16 cellular contexts compared by ENCODE assay signal in genomic region chr20:50088022-50088421, GRCh38. TPM values are rescaled to one million over a fixed set of nuclear protein-coding genes. Genes with fewer than 3 reads are reported as not detected.
A peak's percentile ranks its signal among the peaks of the same experiment; 100 is the strongest.
DNase-seq lines count a peak whose midpoint lies in the region; ATAC-seq and TF ChIP-seq lines count a peak whose summit lies in the region.
"Had no signal": no experiment of that assay in that cellular context is flagged by ENCODE, and none has a peak within 500 bp of the region (broad histone marks: within the 10 kb centered on the region; RNA-seq: fewer than 3 reads in every experiment).

No MANE protein-coding gene starts in this region.

- H3K4me1 ChIP-seq in BLaER1 treated with 17β-estradiol and CSF1 and Interleukin-3, amounts not matched to agents 10 nM and 100 nM, result peaks cover 31 to 43% (median 37%) of the 10 kb centered on the region in 10 experiments
- H3K4me1 ChIP-seq in PC-3 (ENCODE audit: insufficient read depth, low read length) (peaks cover 27% of the 10 kb centered on the region), hepatocyte (ENCODE audit: insufficient read depth) (peaks cover 9% of the 10 kb centered on the region), sigmoid colon (peaks cover 0 to 61% (median 47%) of the 10 kb centered on the region in 4 donors)

- peak overlapping the region in 6 of 11 experiments; percentile 87 to 98 (median 92); a peak in 10 of 22 replicates for H3K4me2 ChIP-seq in BLaER1 treated with 17β-estradiol and CSF1 and Interleukin-3, amounts not matched to agents 10 nM and 100 nM
- no peak overlapping the region for H3K4me2 ChIP-seq in PC-3 (ENCODE audit: low read length)
- no peak overlapping the region for H3K4me2 ChIP-seq in hepatocyte

- H2AFZ ChIP-seq in PC-3 (ENCODE audit: low read length) (no peak overlapping the region), hepatocyte (no peak overlapping the region)

- intact Hi-C loops in PC-3 (cut with micrococcal nuclease), result loop anchor here (5.0 kb wide), 1 partner anchor 111 kb away; no protein-coding TSS in a partner anchor
- intact Hi-C loops in sigmoid colon (cut with DNase I), result no loop called here

- H4K20me1 ChIP-seq in BLaER1 treated with 17β-estradiol and CSF1 and Interleukin-3, amounts not matched to agents 10 nM and 100 nM, result peaks cover 49 to 98% (median 70%) of the 10 kb centered on the region in 11 experiments; a peak in 21 of 22 replicates
- H4K20me1 ChIP-seq in PC-3 (ENCODE audit: low read length) (peaks cover 19% of the 10 kb centered on the region), hepatocyte (ENCODE audit: insufficient read depth, poor library complexity, severe bottlenecking) (peaks cover 15% of the 10 kb centered on the region)

- BruUV-seq in PC-3 (replicated peaks; lab: Mats Ljungman, UMichigan), result no TSS peak

- TF ChIP-seq EP300 in sigmoid colon (IDR thresholded peaks at IDR 0.05), result no peak

- TF ChIP-seq CTCF in PC-3 (conservative IDR thresholded peaks at IDR 0.05; ENCODE audit: low read depth, low read length), result no peak
- TF ChIP-seq CTCF in hepatocyte (IDR thresholded peaks at IDR 0.05; ENCODE audit: poor library complexity), result no peak
- TF ChIP-seq CTCF in sigmoid colon (IDR thresholded peaks at IDR 0.05), result no peak

- H3K79me2 ChIP-seq in PC-3 (ENCODE audit: low read length) (peaks cover 54% of the 10 kb centered on the region), hepatocyte (peaks cover 51% of the 10 kb centered on the region)

- no peaks in the 10 kb centered on the region for H3K27me3 ChIP-seq in BLaER1 treated with 17β-estradiol and CSF1 and Interleukin-3, amounts not matched to agents 10 nM and 100 nM
- no peaks in the 10 kb centered on the region for H3K27me3 ChIP-seq in PC-3 (ENCODE audit: low read length)
- H3K27me3 ChIP-seq in hepatocyte, result no peaks in the 10 kb centered on the region
- H3K27me3 ChIP-seq in sigmoid colon, result no peaks in the 10 kb centered on the region

- CTCF ChIA-PET in PC-3 (lab: Charles Lee), result no interaction called here

- no peak for ATAC-seq in PC-3
- no peak for ATAC-seq in GM18517 (IDR thresholded peaks at IDR 0.05; ENCODE audit: unreplicated experiment)
- ATAC-seq in GM18861 (IDR thresholded peaks at IDR 0.05; ENCODE audit: unreplicated experiment), result no peak

- H3K36me3 ChIP-seq in BLaER1 treated with 17β-estradiol and CSF1 and Interleukin-3, amounts not matched to agents 10 nM and 100 nM, result peaks cover 37 to 76% (median 66%) of the 10 kb centered on the region in 11 experiments
- H3K36me3 ChIP-seq in PC-3 (ENCODE audit: low read depth, low read length) (peaks cover 31% of the 10 kb centered on the region; the same call in 1 of the 2 replicates), hepatocyte (replicated peaks; ENCODE audit: insufficient read depth, low read depth) (no peaks in the 10 kb centered on the region), sigmoid colon (peaks cover 0 to 16% (median 1%) of the 10 kb centered on the region in 4 donors)

- H3K4me3 ChIP-seq in BLaER1 treated with 17β-estradiol and CSF1 and Interleukin-3, amounts not matched to agents 10 nM and 100 nM, result no peak overlapping the region
- H3K4me3 ChIP-seq in PC-3 (ENCODE audit: low read length) (no peak overlapping the region), hepatocyte (no peak overlapping the region), sigmoid colon (no peak overlapping the region)

- no peaks in the 10 kb centered on the region for H3F3A ChIP-seq in PC-3 (ENCODE audit: low read length, unreplicated experiment)

- peak; percentile 31 for DNase-seq in PC-3
- DNase-seq in hepatocyte (ENCODE audit: low spot score), result no peak
- no peak for DNase-seq in sigmoid colon
- DNase-seq in NCI-H146 treated with DMSO at 0.1 percent for 48 hours (lab: John Stamatoyannopoulos, UW; ENCODE audit: unreplicated experiment), result no peak
- DNase-seq: Calu3; CD4-positive, alpha-beta T cell; HCEC 1CT; KBM-7; NCI-H1417 treated with DMSO at 0.1 percent for 48 hours; NCI-H2029; NCI-H2171; NCI-H774; SHP77 had no signal

- peak overlapping the region in 2 of 11 experiments; percentile 25 to 31; a peak in 4 of 22 replicates for H3K9ac ChIP-seq in BLaER1 treated with 17β-estradiol and CSF1 and Interleukin-3, amounts not matched to agents 10 nM and 100 nM
- no peak overlapping the region for H3K9ac ChIP-seq in PC-3 (ENCODE audit: low read length)

- H3K9me3 ChIP-seq in BLaER1 treated with 17β-estradiol and CSF1 and Interleukin-3, amounts not matched to agents 10 nM and 100 nM (replicated peaks in 1 of 11), result no peaks in the 10 kb centered on the region
- H3K9me3 ChIP-seq in PC-3 (ENCODE audit: low read length) (no peaks in the 10 kb centered on the region), hepatocyte (ENCODE audit: low read depth) (no peaks in the 10 kb centered on the region), sigmoid colon (no peaks in the 10 kb centered on the region)

- POLR2A ChIA-PET in PC-3 (lab: Charles Lee; ENCODE audit: unreplicated experiment), result no interaction called here

- H3K27ac ChIP-seq in BLaER1 treated with 17β-estradiol and CSF1 and Interleukin-3, amounts not matched to agents 10 nM and 100 nM, result peak overlapping the region in 9 of 11 experiments; percentile 33 to 88 (median 82); a peak in 11 of 22 replicates
- H3K27ac ChIP-seq in PC-3 (ENCODE audit: low read length) (no peak overlapping the region), hepatocyte (peak overlapping the region; percentile 21), sigmoid colon (peak overlapping the region in 3 of 4 donors; percentile 19 to 65 (median 63))

- no peak for TF ChIP-seq POLR2A in sigmoid colon (IDR thresholded peaks at IDR 0.05)

- 82% methylated on average over 2 of the region's 2 CpGs for WGBS in hepatocyte (ENCODE audit: low lambda C conversion rate, missing lambda C conversion rate)
- WGBS in sigmoid colon, 2 donors, result 53 to 75% methylated on average over 2 of the region's 2 CpGs

- no peaks in the 10 kb centered on the region for H3K9me2 ChIP-seq in PC-3 (replicated peaks; ENCODE audit: low read length)
- H3K9me2 ChIP-seq in hepatocyte (replicated peaks; ENCODE audit: insufficient read depth), result no peaks in the 10 kb centered on the region

RNA-seq across cellular contexts. Expression of gene UBE2V1, which starts 24.9 kb away (rescaled TPM):
- total RNA-seq in PC-3 (2014; rRNA removed) (118 and 119 TPM in 2 replicates), hepatocyte (57.7 and 64.0 TPM in 2 replicates), sigmoid colon (100 to 1,000 TPM in 1 of 4 donors, 10 to 100 TPM in 3; 55.0 to 117 (median 65.6) TPM)
- polyA plus RNA-seq in hepatocyte (112 and 114 TPM in 2 replicates), sigmoid colon (10 to 100 TPM; 80.4 to 94.1 (median 91.3) TPM)

Comparison
In these comparisons a context has a peak if more than half of its experiments do, and no peak if none do; other contexts are left out.
1. H3K4me2 ChIP-seq: peak in BLaER1 treated with 17β-estradiol and CSF1 and Interleukin-3, amounts not matched to agents 10 nM and 100 nM (6 of 11); none in PC-3 (single experiment) and hepatocyte (single experiment).